ENCODE assay signal across 8 cellular contexts in the genomic region with DNA sequence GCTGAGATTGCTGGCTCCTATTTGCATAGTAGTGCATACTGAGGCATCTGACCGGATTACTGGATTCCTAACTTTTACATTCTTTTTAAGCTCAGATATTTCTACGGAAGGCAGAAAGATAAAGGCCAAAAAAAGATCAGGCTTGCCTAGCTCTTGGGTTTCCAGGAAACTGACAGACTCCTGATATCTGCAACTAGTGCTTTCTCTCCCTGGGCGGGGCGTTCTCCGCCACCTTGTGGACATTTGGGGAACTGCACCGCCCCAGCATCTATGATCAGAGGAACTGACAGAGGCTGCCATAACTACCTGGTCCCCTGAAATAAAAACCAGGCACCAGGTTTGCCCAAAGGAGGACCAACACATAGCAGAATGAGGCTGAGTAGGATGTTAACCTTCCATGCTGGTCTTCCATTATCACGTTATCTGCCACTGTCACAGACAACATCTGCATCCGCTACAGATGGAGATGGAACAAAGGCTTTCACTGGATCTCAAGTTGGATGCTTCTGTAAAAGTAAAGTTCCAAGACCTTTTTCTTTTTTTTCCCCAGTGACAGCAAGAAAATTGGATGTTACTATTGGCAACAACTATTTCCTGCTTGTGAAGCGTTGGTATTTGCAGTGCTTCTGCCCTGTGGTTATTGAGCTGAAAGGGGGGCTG. TPM values are rescaled to one million over a fixed set of nuclear protein-coding genes. Genes with fewer than 3 reads are reported as not detected.
DNase-seq lines count a peak whose midpoint lies in the region; ATAC-seq and TF ChIP-seq lines count a peak whose summit lies in the region.

No MANE protein-coding gene starts in this region.

- H3K36me3 ChIP-seq in mammary epithelial cell (ENCODE audit: insufficient read depth, low read length): peaks cover 13% of the 10 kb centered on the region

- no TSS peak for BruUV-seq in mammary epithelial cell (replicated peaks; lab: Mats Ljungman, UMichigan)

- no peak overlapping the region for H2AFZ ChIP-seq in mammary epithelial cell (ENCODE audit: low read depth, low read length)

- TF ChIP-seq CTCF in activated B cell treated with CpG ODN at 0.5 μM for 24 hours (IDR thresholded peaks at IDR 0.05) (peak; percentile 92), mammary epithelial cell (conservative IDR thresholded peaks at IDR 0.05 in 1 of 2, IDR thresholded peaks at IDR 0.05 in 1 of 2; ENCODE audit: extremely low read depth in 1 of 2, insufficient read depth in 1 of 2, low read depth in 1 of 2, low read length in 2 of 2) (peak; percentile 97 to 99)

- H3K9me3 ChIP-seq in mammary epithelial cell (replicated peaks; ENCODE audit: insufficient read depth, low read length): no peaks in the 10 kb centered on the region

- in situ Hi-C loops in mammary epithelial cell (cut with MboI; ENCODE audit: low sequenced_read_pairs in 2 of 2): loop anchor here in 1 of 2 donors (5.0 kb wide), 1 partner anchor 121 kb away; no protein-coding TSS in a partner anchor

- H3K4me1 ChIP-seq in mammary epithelial cell (ENCODE audit: insufficient read depth, low read length): no peaks in the 10 kb centered on the region

- peaks cover 16% of the 10 kb centered on the region for H3K4me1 Mint-ChIP-seq in activated B cell treated with CpG ODN at 0.5 μM for 24 hours

- no peak overlapping the region for H3K27ac ChIP-seq in mammary epithelial cell (ENCODE audit: insufficient read depth, low read depth, low read length)

- no peak overlapping the region for H3K4me3 Mint-ChIP-seq in activated B cell treated with CpG ODN at 0.5 μM for 24 hours

- peaks cover 10% of the 10 kb centered on the region for H3K36me3 Mint-ChIP-seq in activated B cell treated with CpG ODN at 0.5 μM for 24 hours (ENCODE audit: low read depth)

- H3K4me2 ChIP-seq in mammary epithelial cell (ENCODE audit: insufficient read depth, low read depth, low read length): no peak overlapping the region

- H3K27me3 ChIP-seq in mammary epithelial cell (ENCODE audit: insufficient read depth, low read length): no peaks in the 10 kb centered on the region

- H3K27ac Mint-ChIP-seq in activated B cell treated with CpG ODN at 0.5 μM for 24 hours: no peak overlapping the region

- H3K4me3 ChIP-seq in mammary epithelial cell (replicated peaks in 1 of 3; ENCODE audit: insufficient read depth in 1 of 3, low read depth in 2 of 3, low read length in 3 of 3): no peak overlapping the region

- POLR2A ChIA-PET in activated B cell treated with CpG ODN at 0.5 μM for 24 hours (lab: Charles Lee): interaction anchor here (0.9 to 1.0 kb wide), 2 partner anchors 22 to 33 kb away, joined by 3 to 9 read pairs; partner anchors contain the start of gene NT5E

- H3K79me2 ChIP-seq in mammary epithelial cell (ENCODE audit: insufficient read depth, low read length): no peaks in the 10 kb centered on the region

- no peaks in the 10 kb centered on the region for H3K9me3 Mint-ChIP-seq in activated B cell treated with CpG ODN at 0.5 μM for 24 hours

- CTCF ChIA-PET in activated B cell treated with CpG ODN at 0.5 μM for 24 hours (lab: Charles Lee): interaction anchor here (0.7 to 9.2 kb wide), 27 partner anchors 10 to 195 kb away, joined by 3 to 122 read pairs (median 5); partner anchors contain the start of gene NT5E
- CTCF ChIA-PET in mammary epithelial cell (lab: Charles Lee; ENCODE audit: low non-redundant PET): interaction anchor here (0.6 to 1.0 kb wide), 6 partner anchors 34 to 142 kb away, joined by 3 to 6 read pairs (median 4); partner anchors contain the start of gene NT5E

- H3K9ac ChIP-seq in mammary epithelial cell (ENCODE audit: insufficient read depth, low read length): no peak overlapping the region

- WGBS in mammary epithelial cell (ENCODE audit: low coverage, missing lambda C conversion rate): 35% methylated on average over 9 of the region's 9 CpGs

- dilution Hi-C loops in mammary epithelial cell (cut with HindIII; ENCODE audit: low sequenced_read_pairs): no loop called here

- intact Hi-C loops in activated B cell treated with CpG ODN at 0.5 μM for 24 hours (cut with micrococcal nuclease) (loop anchor here (1.0 to 5.0 kb wide), 4 partner anchors 33 to 128 kb away; partner anchors contain the start of gene NT5E), mammary epithelial cell (cut with micrococcal nuclease) (loop anchor here (1.0 to 2.0 kb wide), 4 partner anchors 18 to 128 kb away; partner anchors contain the start of gene NT5E), left colon (cut with DNase I, micrococcal nuclease) (loop anchor here (2.0 to 10.0 kb wide), 2 partner anchors 128 kb away; no protein-coding TSS in a partner anchor)

- no peaks in the 10 kb centered on the region for H3K27me3 Mint-ChIP-seq in activated B cell treated with CpG ODN at 0.5 μM for 24 hours

- H4K20me1 ChIP-seq in mammary epithelial cell (ENCODE audit: insufficient read depth, low read length): no peaks in the 10 kb centered on the region

- DNase-seq in SIG-M5 treated with dmso at 0.1 percent for 504 hours (lab: John Stamatoyannopoulos, UW; ENCODE audit: unreplicated experiment): peak; percentile 57
- no peak for DNase-seq in SIG-M5 (lab: John Stamatoyannopoulos, UW)
- peak; percentile 39 for DNase-seq in NCI-H1105 treated with DMSO at 0.1 percent for 48 hours (lab: John Stamatoyannopoulos, UW)
- peak; percentile 76 for DNase-seq in activated B cell treated with CpG ODN at 0.5 μM for 24 hours
- DNase-seq in mammary epithelial cell: peak; percentile 57
- DNase-seq in left colon: peak; percentile 34 to 84
- DNase-seq in stimulated activated CD4-positive, alpha-beta T cell treated with anti-CD3 and anti-CD28 coated beads, Interleukin-4, amount 100 ng/mL, for 4 hours: peak; percentile 68 to 79

- ATAC-seq in HG02642 (IDR thresholded peaks at IDR 0.05; ENCODE audit: poor library complexity, unreplicated experiment): peak; percentile 84
- peak; percentile 88 for ATAC-seq in activated B cell treated with CpG ODN at 0.5 μM for 24 hours (ENCODE audit: low read depth)
- peak; percentile 94 for ATAC-seq in left colon

RNA-seq across cellular contexts. Expression of gene NT5E, which starts 33.3 kb away (rescaled TPM):
- total RNA-seq in activated B cell treated with CpG ODN at 0.5 μM for 24 hours (5.8 and 6.6 TPM in 2 replicates), mammary epithelial cell (100 to 1,000 TPM in 1 of 2 donors, 10 to 100 TPM in 1; 74.2 to 228 TPM), left colon (10 to 100 TPM; 47.8 to 49.8 TPM)
- 148 TPM for polyA plus RNA-seq in mammary epithelial cell
- polyA minus RNA-seq in mammary epithelial cell: 174 TPM
